Comparison of ENCODE assay signal across 16 cellular contexts in genomic region chr17:35684046-35684802, GRCh38. TPM values are rescaled to one million over a fixed set of nuclear protein-coding genes. Genes with fewer than 3 reads are reported as not detected.
DNase-seq lines count a peak whose midpoint lies in the region; ATAC-seq, FAIRE-seq and TF ChIP-seq lines count a peak whose summit lies in the region.
"Had no signal": no experiment of that assay in that cellular context is flagged by ENCODE, and none has a peak within 500 bp of the region (broad histone marks: within the 10 kb centered on the region; RNA-seq: fewer than 3 reads in every experiment).

No MANE protein-coding gene starts in this region.

- H3K4me1 ChIP-seq in iPS-18a (ENCODE audit: control insufficient read depth, low read depth, low read length), result peaks cover 20% of the 10 kb centered on the region
- H3K4me1 ChIP-seq: tibial nerve had no signal

- FAIRE-seq in urothelium cell line (lab: Jason Lieb, UNC), result no peak
- FAIRE-seq: HepG2 had no signal

- CTCF ChIA-PET in AG04449 (lab: Yijun Ruan, JAX), result interaction anchor here (1.0 to 1.7 kb wide), 5 partner anchors 8 to 71 kb away, joined by 3 to 7 read pairs (median 6); no protein-coding TSS in a partner anchor

- POLR2A ChIA-PET in AG04449 (lab: Yijun Ruan, JAX), result no interaction called here

- H3K9me3 ChIP-seq in iPS-18a (ENCODE audit: control insufficient read depth, low read depth, low read length), result no peaks in the 10 kb centered on the region
- H3K9me3 ChIP-seq: tibial nerve had no signal

- DNase-seq in AG04449 (ENCODE audit: low read depth, low spot score) (peak; percentile 41), HT1080 (ENCODE audit: low read depth) (peak; percentile 21), brain microvascular endothelial cell (peak; percentile 6), sciatic nerve (ENCODE audit: low spot score) (no peak), T-helper 1 cell (no peak), urothelium cell line (ENCODE audit: low spot score) (no peak)
- DNase-seq: activated CD8-positive, alpha-beta memory T cell treated with anti-CD3 and anti-CD28 coated beads for 24 hours; activated naive CD4-positive, alpha-beta T cell treated with anti-CD3 and anti-CD28 coated beads for 36 hours; hypothalamus; NCI-H1930; T-helper 9 cell had no signal

- ATAC-seq in sciatic nerve, result no peak
- no peak for ATAC-seq in GM18502 (IDR thresholded peaks at IDR 0.05; ENCODE audit: poor library complexity, unreplicated experiment)
- ATAC-seq: HepG2 had no signal

- intact Hi-C loops in sciatic nerve (cut with DNase I), result no loop called here

- H3K4me3 ChIP-seq in AG04449 (ENCODE audit: low read depth, low read length), result no peak overlapping the region
- no peak overlapping the region for H3K4me3 ChIP-seq in brain microvascular endothelial cell (ENCODE audit: low read depth, low read length)
- no peak overlapping the region for H3K4me3 ChIP-seq in iPS-18a (ENCODE audit: low read length)
- H3K4me3 ChIP-seq: coronary artery, tibial nerve had no signal

- TF ChIP-seq CTCF in AG04449 (IDR thresholded peaks at IDR 0.05; ENCODE audit: insufficient read depth, low read length, missing control alignments) (no peak), brain microvascular endothelial cell (IDR thresholded peaks at IDR 0.05; ENCODE audit: low read depth, low read length, missing control alignments) (no peak)

- H3K36me3 ChIP-seq in brain microvascular endothelial cell (replicated peaks) (peaks cover 29% of the 10 kb centered on the region), iPS-18a (ENCODE audit: control insufficient read depth, low read depth, low read length) (peaks cover 18% of the 10 kb centered on the region)

- H3K27me3 ChIP-seq in brain microvascular endothelial cell (replicated peaks), result no peaks in the 10 kb centered on the region
- no peaks in the 10 kb centered on the region for H3K27me3 ChIP-seq in iPS-18a (ENCODE audit: control insufficient read depth, insufficient read depth, low read length)
- H3K27me3 ChIP-seq: tibial nerve had no signal

- in situ Hi-C loops in brain microvascular endothelial cell (cut with HindIII; ENCODE audit: low pct_ligation_motif_present, low sequenced_read_pairs), result no loop called here

- H3K27ac ChIP-seq in brain microvascular endothelial cell (no peak overlapping the region), iPS-18a (ENCODE audit: low read length) (peak overlapping the region; percentile 10)
- H3K27ac ChIP-seq: coronary artery, tibial nerve had no signal

- H3K9ac ChIP-seq in iPS-18a (ENCODE audit: low read length), result no peak overlapping the region

RNA-seq across cellular contexts. Expression of gene RASL10B, which starts 47.2 kb away (rescaled TPM):
- 6.8 and 7.6 TPM in 2 replicates for total RNA-seq in HT1080 (2014; rRNA removed; shearing (Covaris generic))
- 0.60 and 3.5 TPM in 2 replicates for polyA plus RNA-seq in HT1080 (2015; cell fraction: cytosol; rRNA removed)
- polyA plus RNA-seq in HT1080 (2015; cell fraction: nucleus; rRNA removed), result 0.73 and 0.91 TPM in 2 replicates
- 5.4 TPM for total RNA-seq in sciatic nerve

Comparison
In these comparisons a context has a peak if more than half of its experiments do, and no peak if none do; other contexts are left out.
1. DNase-seq: peak in AG04449 (single experiment), HT1080 (single experiment) and brain microvascular endothelial cell (single experiment); none in sciatic nerve (single experiment), T-helper 1 cell (0 of 5) and urothelium cell line (single experiment).